ENCODE assay signal across 24 cellular contexts in genomic region chr7:87548123-87548919, GRCh38.
"Had no signal": no experiment of that assay in that cellular context is flagged by ENCODE, and none has a peak within 500 bp of the region (broad histone marks: within the 10 kb centered on the region; RNA-seq: fewer than 3 reads in every experiment).

No MANE protein-coding gene starts in this region.

- H3K4me1 ChIP-seq: adrenal gland had no signal

- H3K27ac ChIP-seq: adrenal gland, VCaP had no signal

- H3K4me3 Mint-ChIP-seq: activated CD4-positive, alpha-beta T cell treated with anti-CD3 and anti-CD28 coated beads for 36 hours; activated CD8-positive, alpha-beta T cell treated with anti-CD3 and anti-CD28 coated beads for 36 hours; activated naive CD4-positive, alpha-beta T cell treated with anti-CD3 and anti-CD28 coated beads, Interleukin-2, amount 10 ng/mL, durations not matched to agents 7 days and 5 days; activated naive CD8-positive, alpha-beta T cell treated with anti-CD3 and anti-CD28 coated beads, Interleukin-2, amount 10 ng/mL, durations not matched to agents 7 days and 5 days; activated T-cell treated with anti-CD3 and anti-CD28 coated beads, Interleukin-2, amount 50 U/mL, for 72 hours had no signal

- H3K27me3 Mint-ChIP-seq: activated CD4-positive, alpha-beta T cell treated with anti-CD3 and anti-CD28 coated beads for 36 hours; activated CD8-positive, alpha-beta T cell treated with anti-CD3 and anti-CD28 coated beads for 36 hours; activated naive CD4-positive, alpha-beta T cell treated with anti-CD3 and anti-CD28 coated beads, Interleukin-2, amount 10 ng/mL, durations not matched to agents 7 days and 5 days; activated naive CD8-positive, alpha-beta T cell treated with anti-CD3 and anti-CD28 coated beads, Interleukin-2, amount 10 ng/mL, durations not matched to agents 7 days and 5 days had no signal

- ATAC-seq: activated CD4-positive, alpha-beta T cell treated with anti-CD3 and anti-CD28 coated beads for 36 hours; activated CD8-positive, alpha-beta T cell treated with anti-CD3 and anti-CD28 coated beads for 36 hours; activated T-cell treated with anti-CD3 and anti-CD28 coated beads, Interleukin-2, amount 50 U/mL, for 72 hours had no signal

- H3K27ac Mint-ChIP-seq: activated CD4-positive, alpha-beta T cell treated with anti-CD3 and anti-CD28 coated beads for 36 hours; activated CD8-positive, alpha-beta T cell treated with anti-CD3 and anti-CD28 coated beads for 36 hours; activated naive CD4-positive, alpha-beta T cell treated with anti-CD3 and anti-CD28 coated beads, Interleukin-2, amount 10 ng/mL, durations not matched to agents 7 days and 5 days; activated naive CD8-positive, alpha-beta T cell treated with anti-CD3 and anti-CD28 coated beads, Interleukin-2, amount 10 ng/mL, durations not matched to agents 7 days and 5 days; activated T-cell treated with anti-CD3 and anti-CD28 coated beads, Interleukin-2, amount 50 U/mL, for 72 hours; activated T-helper 2 cell treated with anti-CD3 and anti-CD28 coated beads, Interferon-gamma antibody, Interleukin-2, Interleukin-4, amounts not matched to agents 10 μg/mL and 5 μg/mL and 100 μg/mL, durations not matched to agents 14 hours and 24 hours and 36 hours had no signal

- H3K4me1 Mint-ChIP-seq: activated CD4-positive, alpha-beta T cell treated with anti-CD3 and anti-CD28 coated beads for 36 hours; activated naive CD4-positive, alpha-beta T cell treated with anti-CD3 and anti-CD28 coated beads, Interleukin-2, amount 10 ng/mL, durations not matched to agents 7 days and 5 days; activated naive CD8-positive, alpha-beta T cell treated with anti-CD3 and anti-CD28 coated beads, Interleukin-2, amount 10 ng/mL, durations not matched to agents 7 days and 5 days had no signal

- H3K36me3 ChIP-seq: MG63 had no signal

- H3K36me3 Mint-ChIP-seq: activated naive CD4-positive, alpha-beta T cell treated with anti-CD3 and anti-CD28 coated beads, Interleukin-2, amount 10 ng/mL, durations not matched to agents 7 days and 5 days had no signal

- DNase-seq: activated CD4-positive, alpha-beta T cell treated with anti-CD3 and anti-CD28 coated beads for 36 hours; activated CD4-positive, alpha-beta T cell treated with anti-CD3 and anti-CD28 coated beads, Interleukin-2, amount 50 U/mL, for 1 hour; activated CD8-positive, alpha-beta memory T cell treated with anti-CD3 and anti-CD28 coated beads, Interleukin-2, amount 50 U/mL, for 4 hours; activated CD8-positive, alpha-beta T cell treated with anti-CD3 and anti-CD28 coated beads for 36 hours; activated gamma-delta T cell treated with Interleukin-2 at 50 U/mL for 16 hours; activated naive CD4-positive, alpha-beta T cell treated with anti-CD3 and anti-CD28 coated beads, Interleukin-2, amount 10 ng/mL, durations not matched to agents 7 days and 5 days; activated naive CD8-positive, alpha-beta T cell treated with anti-CD3 and anti-CD28 coated beads, Interleukin-2, amount 10 ng/mL, durations not matched to agents 7 days and 5 days; activated T-cell treated with anti-CD3 and anti-CD28 coated beads, Interleukin-2, amount 50 U/mL, for 72 hours; adrenal gland; anterior cingulate cortex; cerebellar nuclear complex; MG63; MV-4-11; NCI-H1092 treated with DMSO at 0.1 percent for 48 hours; NCI-H1417 treated with DMSO at 0.1 percent for 48 hours; NCI-H1694; NCI-H2029; NCI-H2107; NCI-H510A treated with DMSO at 0.1 percent for 48 hours; NCI-H69; SIG-M5; T-helper 1 cell had no signal

- H3K9me3 Mint-ChIP-seq: activated CD8-positive, alpha-beta T cell treated with anti-CD3 and anti-CD28 coated beads for 36 hours; activated naive CD4-positive, alpha-beta T cell treated with anti-CD3 and anti-CD28 coated beads, Interleukin-2, amount 10 ng/mL, durations not matched to agents 7 days and 5 days; activated naive CD8-positive, alpha-beta T cell treated with anti-CD3 and anti-CD28 coated beads, Interleukin-2, amount 10 ng/mL, durations not matched to agents 7 days and 5 days; activated T-cell treated with anti-CD3 and anti-CD28 coated beads, Interleukin-2, amount 50 U/mL, for 72 hours; activated T-helper 2 cell treated with anti-CD3 and anti-CD28 coated beads, Interferon-gamma antibody, Interleukin-2, Interleukin-4, amounts not matched to agents 10 μg/mL and 5 μg/mL and 100 μg/mL, durations not matched to agents 14 hours and 24 hours and 36 hours had no signal

- H3K27me3 ChIP-seq: adrenal gland, MG63 had no signal

- H3K4me3 ChIP-seq: adrenal gland, MG63 had no signal
